ENCODE assay signal across 17 cellular contexts in genomic region chr1:21598904-21599303, GRCh38.
DNase-seq lines count a peak whose midpoint lies in the region; ATAC-seq and TF ChIP-seq lines count a peak whose summit lies in the region.
"Had no signal": no experiment of that assay in that cellular context is flagged by ENCODE, and none has a peak within 500 bp of the region (broad histone marks: within the 10 kb centered on the region; RNA-seq: fewer than 3 reads in every experiment).

No MANE protein-coding gene starts in this region.

- H3K36me3 Mint-ChIP-seq in Calu3 (ENCODE audit: insufficient read depth, unreplicated experiment) (peaks cover 39% of the 10 kb centered on the region), WTC11 (no peaks in the 10 kb centered on the region), endothelial cell (ENCODE audit: low read depth, unreplicated experiment) (no peaks in the 10 kb centered on the region)
- H3K36me3 Mint-ChIP-seq in stimulated activated memory B cell treated with anti-CD40 and anti-IgM and Interleukin-4, amounts not matched to agents 10 μg/mL and 1 μg/mL and 100 μg/mL, for 72 hours = no peaks in the 10 kb centered on the region
- H3K36me3 Mint-ChIP-seq: CD4-positive, alpha-beta memory T cell had no signal

- no peak for TF ChIP-seq POLR2A in adrenal gland (IDR thresholded peaks at IDR 0.05)

- H3K9me3 Mint-ChIP-seq in Calu3 (ENCODE audit: low read depth, unreplicated experiment) = no peaks in the 10 kb centered on the region
- H3K9me3 Mint-ChIP-seq in WTC11 = no peaks in the 10 kb centered on the region
- no peaks in the 10 kb centered on the region for H3K9me3 Mint-ChIP-seq in endothelial cell (ENCODE audit: unreplicated experiment)
- no peaks in the 10 kb centered on the region for H3K9me3 Mint-ChIP-seq in stimulated activated memory B cell treated with anti-CD40 and anti-IgM and Interleukin-4, amounts not matched to agents 10 μg/mL and 1 μg/mL and 100 μg/mL, for 72 hours
- H3K9me3 Mint-ChIP-seq: CD4-positive, alpha-beta memory T cell; HFFc6 had no signal

- H3K27ac ChIP-seq in adrenal gland = no peak overlapping the region
- H3K27ac ChIP-seq: GM23248 had no signal

- no peaks in the 10 kb centered on the region for H3K36me3 ChIP-seq in adrenal gland (replicated peaks in 1 of 2)

- ATAC-seq in WTC11 = no peak
- ATAC-seq in GM19351 (IDR thresholded peaks at IDR 0.05; ENCODE audit: unreplicated experiment) = no peak
- no peak for ATAC-seq in stimulated activated memory B cell treated with anti-CD40 and anti-IgM and Interleukin-4, amounts not matched to agents 10 μg/mL and 1 μg/mL and 100 μg/mL, for 72 hours
- ATAC-seq: HCT116 had no signal

- WGBS in adrenal gland, 4 donors = 74 to 81% (median 77%) methylated on average over 8 of the region's 8 CpGs

- H3K4me3 Mint-ChIP-seq in Calu3 (ENCODE audit: low read depth, unreplicated experiment) = no peak overlapping the region
- H3K4me3 Mint-ChIP-seq in WTC11 = no peak overlapping the region
- peak overlapping the region; percentile 44 for H3K4me3 Mint-ChIP-seq in endothelial cell (ENCODE audit: unreplicated experiment)
- no peak overlapping the region for H3K4me3 Mint-ChIP-seq in stimulated activated memory B cell treated with anti-CD40 and anti-IgM and Interleukin-4, amounts not matched to agents 10 μg/mL and 1 μg/mL and 100 μg/mL, for 72 hours
- H3K4me3 Mint-ChIP-seq: CD4-positive, alpha-beta memory T cell; HFFc6 had no signal

- DNase-seq in Calu3 (no peak), WTC11 (ENCODE audit: low spot score) (no peak), endothelial cell (ENCODE audit: low spot score) (no peak), SW 1271 (lab: John Stamatoyannopoulos, UW) (no peak), adrenal gland (no peak)
- DNase-seq: 8988T; C1 segment of cervical spinal cord; CD4-positive, alpha-beta memory T cell; COR-L47; DMS153; DND-41; GM23248; H7; HFFc6 had no signal

- no peak for TF ChIP-seq CTCF in Calu3 (IDR thresholded peaks at IDR 0.05; ENCODE audit: unreplicated experiment)
- TF ChIP-seq CTCF in WTC11 (IDR thresholded peaks at IDR 0.05) = no peak
- no peak for TF ChIP-seq CTCF in endothelial cell (IDR thresholded peaks at IDR 0.05; ENCODE audit: unreplicated experiment)
- TF ChIP-seq CTCF in adrenal gland (IDR thresholded peaks at IDR 0.05) = no peak

- intact Hi-C loops in Calu3 (cut with micrococcal nuclease; ENCODE audit: unreplicated experiment) (loop anchor here (5.0 kb wide), 1 partner anchor 58 kb away; no protein-coding TSS in a partner anchor), adrenal gland (cut with DNase I) (no loop called here)

- no peaks in the 10 kb centered on the region for H3K27me3 ChIP-seq in adrenal gland

- H3K9me3 ChIP-seq in adrenal gland (replicated peaks in 1 of 3) = no peaks in the 10 kb centered on the region

- no peaks in the 10 kb centered on the region for H3K27me3 Mint-ChIP-seq in Calu3 (ENCODE audit: unreplicated experiment)
- H3K27me3 Mint-ChIP-seq in WTC11 (ENCODE audit: low read depth) = no peaks in the 10 kb centered on the region
- H3K27me3 Mint-ChIP-seq in endothelial cell (ENCODE audit: unreplicated experiment) = peaks cover 7% of the 10 kb centered on the region
- H3K27me3 Mint-ChIP-seq in stimulated activated memory B cell treated with anti-CD40 and anti-IgM and Interleukin-4, amounts not matched to agents 10 μg/mL and 1 μg/mL and 100 μg/mL, for 72 hours = peaks cover 85% of the 10 kb centered on the region

- peaks cover 10% of the 10 kb centered on the region for H3K4me1 Mint-ChIP-seq in Calu3 (ENCODE audit: low read depth, unreplicated experiment)
- no peaks in the 10 kb centered on the region for H3K4me1 Mint-ChIP-seq in WTC11
- H3K4me1 Mint-ChIP-seq in endothelial cell (ENCODE audit: unreplicated experiment) = peaks cover under 1% of the 10 kb centered on the region
- H3K4me1 Mint-ChIP-seq in stimulated activated memory B cell treated with anti-CD40 and anti-IgM and Interleukin-4, amounts not matched to agents 10 μg/mL and 1 μg/mL and 100 μg/mL, for 72 hours = peaks cover under 1% of the 10 kb centered on the region
- H3K4me1 Mint-ChIP-seq: CD4-positive, alpha-beta memory T cell had no signal

- no peak overlapping the region for H3K4me3 ChIP-seq in adrenal gland
- H3K4me3 ChIP-seq: GM23248 had no signal

- no TSS peak for BruUV-seq in Calu3 (replicated peaks; lab: Mats Ljungman, UMichigan)

- peaks cover 0 to 7% of the 10 kb centered on the region in 2 donors for H3K4me1 ChIP-seq in adrenal gland (replicated peaks in 1 of 2)

- POLR2A ChIA-PET in WTC11 (lab: Charles Lee) = no interaction called here

- H3K27ac Mint-ChIP-seq in Calu3 (ENCODE audit: unreplicated experiment) = peak overlapping the region; percentile 37
- H3K27ac Mint-ChIP-seq in WTC11 = peak overlapping the region; percentile 2; the same call in 1 of the 2 replicates
- H3K27ac Mint-ChIP-seq in endothelial cell (ENCODE audit: unreplicated experiment) = peak overlapping the region; percentile 53
- H3K27ac Mint-ChIP-seq in stimulated activated memory B cell treated with anti-CD40 and anti-IgM and Interleukin-4, amounts not matched to agents 10 μg/mL and 1 μg/mL and 100 μg/mL, for 72 hours = no peak overlapping the region
- H3K27ac Mint-ChIP-seq: CD4-positive, alpha-beta memory T cell; HFFc6 had no signal

- CTCF ChIA-PET in Calu3 (lab: Charles Lee) = no interaction called here
- CTCF ChIA-PET in WTC11 (lab: Charles Lee) = no interaction called here

TF ChIP-seq in WTC11, 78 proteins besides CTCF, POLR2A, EP300 and RAD21 (continues in another document):
- TF ChIP-seq ZNF121 (CRISPR knock-in tag; IDR thresholded peaks at IDR 0.05) = no peak
- no peak for TF ChIP-seq ZNF263 (CRISPR knock-in tag; IDR thresholded peaks at IDR 0.05; ENCODE audit: low read depth)
- no peak for TF ChIP-seq ERG (CRISPR knock-in tag; IDR thresholded peaks at IDR 0.05)
- no peak for TF ChIP-seq MYBL2 (CRISPR knock-in tag; IDR thresholded peaks at IDR 0.05)
- TF ChIP-seq ZBTB21 (CRISPR knock-in tag; IDR thresholded peaks at IDR 0.05; ENCODE audit: borderline replicate concordance) = no peak
- no peak for TF ChIP-seq HMGXB4 (CRISPR knock-in tag; IDR thresholded peaks at IDR 0.05)
- no peak for TF ChIP-seq FOXP1 (CRISPR knock-in tag; IDR thresholded peaks at IDR 0.05; ENCODE audit: borderline replicate concordance)
- TF ChIP-seq AFF4 (CRISPR knock-in tag; IDR thresholded peaks at IDR 0.05; ENCODE audit: borderline replicate concordance) = no peak
- TF ChIP-seq ZNF219 (CRISPR knock-in tag; IDR thresholded peaks at IDR 0.05; ENCODE audit: borderline replicate concordance) = no peak
